In the genomic region with DNA sequence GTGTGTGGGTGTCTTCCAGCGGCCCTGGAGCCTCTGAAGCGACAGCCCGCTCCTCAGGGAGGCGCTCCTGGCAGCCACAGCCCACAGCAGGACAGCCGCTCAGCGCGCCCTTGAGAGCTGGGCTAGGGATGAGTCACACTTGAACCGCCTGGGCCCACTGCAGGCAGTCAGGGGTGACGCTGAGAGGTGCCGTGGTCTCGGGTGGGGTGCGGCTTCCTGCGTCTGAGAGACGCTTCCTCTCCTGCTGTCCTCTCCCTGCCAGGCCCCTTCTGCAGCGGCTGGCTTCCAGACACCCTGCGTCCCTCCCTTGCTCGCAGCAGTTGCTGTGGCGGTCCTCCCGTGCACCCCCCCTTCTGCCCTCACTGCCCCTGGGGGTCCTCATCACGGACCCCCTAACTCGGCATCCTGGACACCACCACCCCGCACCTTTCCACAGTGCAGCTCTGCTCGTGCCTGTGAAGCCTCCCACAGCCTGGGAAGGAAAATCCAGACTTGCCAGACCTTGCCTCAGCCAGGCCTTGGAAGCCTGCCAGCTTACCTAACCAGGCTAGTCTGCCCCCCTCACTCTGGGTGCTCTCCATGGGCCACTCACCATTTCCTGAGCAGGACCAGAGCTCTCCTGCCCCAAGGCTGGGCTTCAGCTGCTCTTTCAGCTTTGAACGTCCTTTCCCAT, we compare ENCODE assay signal across 8 cellular contexts. TPM values are rescaled to one million over a fixed set of nuclear protein-coding genes. Genes with fewer than 3 reads are reported as not detected.
DNase-seq lines count a peak whose midpoint lies in the region; ATAC-seq, FAIRE-seq and TF ChIP-seq lines count a peak whose summit lies in the region.

No MANE protein-coding gene starts in this region.

- peak overlapping the region; percentile 23 to 66 (median 42) for H3K27ac ChIP-seq in esophagus muscularis mucosa (replicated peaks in 1 of 4)
- peak overlapping the region; percentile 37 to 57 (median 38) for H3K27ac ChIP-seq in pancreas
- H3K27ac ChIP-seq in tibial artery: peak overlapping the region; percentile 51 to 66

- TF ChIP-seq CTCF in esophagus muscularis mucosa (IDR thresholded peaks at IDR 0.05) (no peak), pancreas (IDR thresholded peaks at IDR 0.05) (no peak), tibial artery (IDR thresholded peaks at IDR 0.05) (peak in 1 of 2 experiments; percentile 12)

- ATAC-seq in HG02981 (IDR thresholded peaks at IDR 0.05; ENCODE audit: unreplicated experiment) (peak; percentile 84), pancreas (peak; percentile 69 to 88 (median 76))

- H3K36me3 ChIP-seq in esophagus muscularis mucosa (peaks cover 0 to 18% (median 12%) of the 10 kb centered on the region in 4 donors), pancreas (peaks cover 0 to 8% (median 0%) of the 10 kb centered on the region in 3 donors), tibial artery (peaks cover 6 to 37% (median 9%) of the 10 kb centered on the region in 3 donors)

- WGBS in esophagus muscularis mucosa: 19% methylated on average over 20 of the region's 24 CpGs
- WGBS in pancreas, 2 donors: 16 to 19% methylated on average over 24 of the region's 24 CpGs

- no peak for FAIRE-seq in pancreas (lab: Jason Lieb, UNC)

- intact Hi-C loops in esophagus muscularis mucosa (cut with DNase I) (loop anchor here (5.0 kb wide), 1 partner anchor 68 kb away; a partner anchor contains a TSS), pancreas (cut with DNase I) (no loop called here), tibial artery (cut with DNase I; ENCODE audit: low total_unique reads) (no loop called here)

- H3K4me1 ChIP-seq in esophagus muscularis mucosa (peaks cover 24 to 34% (median 27%) of the 10 kb centered on the region in 4 donors), pancreas (peaks cover 10 to 18% (median 15%) of the 10 kb centered on the region in 3 donors), tibial artery (peaks cover 6 to 26% (median 16%) of the 10 kb centered on the region in 4 donors)

- peak; percentile 34 to 53 for DNase-seq in NCI-H2081 (lab: John Stamatoyannopoulos, UW)
- DNase-seq in NCI-H2081 treated with DMSO at 0.1 percent for 48 hours (lab: John Stamatoyannopoulos, UW): no peak
- peak; percentile 64 for DNase-seq in NK-92 treated with Interleukin-12 subunit alpha and Interleukin-12 subunit beta, amount 100 ng/mL, for 24 hours (lab: John Stamatoyannopoulos, UW)
- DNase-seq in activated T-cell treated with anti-CD3 and anti-CD28 coated beads for 24 hours (ENCODE audit: low read depth): peak; percentile 63
- no peak for DNase-seq in esophagus muscularis mucosa (ENCODE audit: extremely low spot score)
- DNase-seq in pancreas: peak; percentile 77 to 90 (median 84)
- peak; percentile 79 to 83 for DNase-seq in tibial artery

- no peaks in the 10 kb centered on the region for H3K9me3 ChIP-seq in esophagus muscularis mucosa
- no peaks in the 10 kb centered on the region for H3K9me3 ChIP-seq in pancreas
- H3K9me3 ChIP-seq in tibial artery: no peaks in the 10 kb centered on the region

- TF ChIP-seq POLR2A in esophagus muscularis mucosa (IDR thresholded peaks at IDR 0.05; ENCODE audit: low read depth): no peak

- H3K4me3 ChIP-seq in esophagus muscularis mucosa (peak overlapping the region; percentile 15 to 29 (median 20)), pancreas (peak overlapping the region in 2 of 4 donors; percentile 13 to 22), tibial artery (peak overlapping the region; percentile 20 to 41)

- no peak for TF ChIP-seq EP300 in esophagus muscularis mucosa (IDR thresholded peaks at IDR 0.05)

- H3K27me3 ChIP-seq in esophagus muscularis mucosa (no peaks in the 10 kb centered on the region), pancreas (no peaks in the 10 kb centered on the region), tibial artery (no peaks in the 10 kb centered on the region)

RNA-seq across cellular contexts. Expression of a gene that starts 1.1 kb away (rescaled TPM):
- total RNA-seq in esophagus muscularis mucosa: 1 to 10 TPM in 2 of 4 donors, under 1 TPM in 2; 0.17 to 1.2 (median 0.68) TPM
- 1 to 10 TPM in 2 of 6 donors, under 1 TPM in 4; 0.32 to 4.0 (median 0.60) TPM for total RNA-seq in pancreas
- polyA plus RNA-seq in pancreas: 10 to 100 TPM in 1 of 2 donors, 1 to 10 TPM in 1; 9.5 to 11.4 TPM

RNA-seq across cellular contexts. Expression of a gene that starts 56.3 kb away (rescaled TPM):
- total RNA-seq in esophagus muscularis mucosa: 1 to 10 TPM in 3 of 4 donors, under 1 TPM in 1; 0.91 to 6.6 (median 2.5) TPM
- total RNA-seq in pancreas: 1 to 10 TPM; 3.5 to 8.5 (median 5.3) TPM
- 10 to 100 TPM; 46.1 to 56.8 TPM for polyA plus RNA-seq in pancreas

Comparison
In these comparisons a context has a peak if more than half of its experiments do, and no peak if none do; other contexts are left out.
1. DNase-seq: peak in NCI-H2081 (2 of 2), NK-92 treated with Interleukin-12 subunit alpha and Interleukin-12 subunit beta, amount 100 ng/mL, for 24 hours (single experiment), activated T-cell treated with anti-CD3 and anti-CD28 coated beads for 24 hours (single experiment), pancreas (6 of 6) and tibial artery (2 of 2); none in NCI-H2081 treated with DMSO at 0.1 percent for 48 hours (single experiment) and esophagus muscularis mucosa (single experiment).
2. Peak in every context shown above with its lines, with median percentiles within 50 percentile points of each other: H3K27ac ChIP-seq.